Comparison of ENCODE assay signal across 2 cellular contexts in genomic region chr2:28582595-28582994, GRCh38.
TF ChIP-seq lines count a peak whose summit lies in the region.

No MANE protein-coding gene starts in this region.

TF ChIP-seq in IMR-90, 13 proteins besides CTCF, POLR2A, EP300 and RAD21 (continued from another document):
- TF ChIP-seq RFX5 (IDR thresholded peaks at IDR 0.05; ENCODE audit: low read depth, low read length) (no peak), ELK1 (IDR thresholded peaks at IDR 0.05; ENCODE audit: borderline replicate concordance, low read depth, low read length) (no peak)

TF ChIP-seq in GM23338, 12 proteins besides CTCF, POLR2A, EP300 and RAD21 (continued from another document):
- no peak for TF ChIP-seq ZNF462 (CRISPR knock-in tag; IDR thresholded peaks at IDR 0.05)
